In the genomic region with DNA sequence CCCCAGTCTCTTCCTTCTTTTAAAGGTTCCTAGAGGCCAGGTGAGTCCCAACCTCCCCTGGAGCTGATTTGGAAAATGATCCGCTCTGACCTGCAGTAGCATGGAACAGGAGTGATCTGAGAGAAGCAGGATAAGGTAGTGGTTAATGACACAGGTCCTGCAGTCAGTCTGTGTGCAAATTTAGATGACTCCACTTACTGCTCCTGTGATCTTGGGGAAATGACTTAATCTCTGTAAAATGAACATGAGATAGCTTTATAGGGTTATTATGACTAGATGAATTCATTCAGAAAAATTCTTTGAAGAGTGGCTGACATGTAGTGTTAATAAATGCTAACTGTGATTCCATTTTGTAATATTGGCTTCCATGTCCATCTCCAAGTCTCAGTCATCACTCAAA, we compare ENCODE assay signal across 17 cellular contexts.
"Had no signal": no experiment of that assay in that cellular context is flagged by ENCODE, and none has a peak within 500 bp of the region (broad histone marks: within the 10 kb centered on the region; RNA-seq: fewer than 3 reads in every experiment).

No MANE protein-coding gene starts in this region.

- H3K36me3 ChIP-seq: ascending aorta, colonic mucosa, heart right ventricle, prostate gland, transverse colon had no signal

- H3K4me1 Mint-ChIP-seq: stimulated activated memory B cell treated with anti-CD40 and anti-IgM and Interleukin-4, amounts not matched to agents 10 μg/mL and 1 μg/mL and 100 μg/mL, for 72 hours had no signal

- ATAC-seq: activated CD4-positive, alpha-beta T cell treated with anti-CD3 and anti-CD28 coated beads for 36 hours; stimulated activated memory B cell treated with anti-CD40 and anti-IgM and Interleukin-4, amounts not matched to agents 10 μg/mL and 1 μg/mL and 100 μg/mL, for 72 hours; T-cell had no signal

- H3K27ac ChIP-seq: ascending aorta, colonic mucosa, prostate gland, transverse colon, VCaP had no signal

- H3K36me3 Mint-ChIP-seq: stimulated activated memory B cell treated with anti-CD40 and anti-IgM and Interleukin-4, amounts not matched to agents 10 μg/mL and 1 μg/mL and 100 μg/mL, for 72 hours; T-cell had no signal

- H3K9me3 Mint-ChIP-seq: activated CD8-positive, alpha-beta T cell treated with anti-CD3 and anti-CD28 coated beads for 36 hours; T-cell had no signal

- H3K4me3 ChIP-seq: colonic mucosa, prostate gland had no signal

- FAIRE-seq: frontal cortex, kidney had no signal

- H3K27me3 ChIP-seq: ascending aorta had no signal

- H3K27ac Mint-ChIP-seq: activated CD4-positive, alpha-beta T cell treated with anti-CD3 and anti-CD28 coated beads for 36 hours; activated CD8-positive, alpha-beta T cell treated with anti-CD3 and anti-CD28 coated beads for 36 hours; stimulated activated memory B cell treated with anti-CD40 and anti-IgM and Interleukin-4, amounts not matched to agents 10 μg/mL and 1 μg/mL and 100 μg/mL, for 72 hours; T-cell had no signal

- H3K9me3 ChIP-seq: ascending aorta, colonic mucosa, heart right ventricle, prostate gland, transverse colon had no signal

- H3K4me3 Mint-ChIP-seq: activated CD4-positive, alpha-beta T cell treated with anti-CD3 and anti-CD28 coated beads for 36 hours; activated CD8-positive, alpha-beta T cell treated with anti-CD3 and anti-CD28 coated beads for 36 hours; stimulated activated memory B cell treated with anti-CD40 and anti-IgM and Interleukin-4, amounts not matched to agents 10 μg/mL and 1 μg/mL and 100 μg/mL, for 72 hours had no signal

- DNase-seq: activated CD4-positive, alpha-beta T cell treated with anti-CD3 and anti-CD28 coated beads for 36 hours; activated CD8-positive, alpha-beta memory T cell treated with anti-CD3 and anti-CD28 coated beads, Interleukin-2, amount 50 U/mL, for 48 hours; activated CD8-positive, alpha-beta T cell treated with anti-CD3 and anti-CD28 coated beads for 36 hours; activated naive CD4-positive, alpha-beta T cell; caudate nucleus; colonic mucosa; heart right ventricle; kidney; stimulated activated CD4-positive, alpha-beta T cell treated with anti-CD3 and anti-CD28 coated beads, Interleukin-1b, Interleukin-23, amount 100 ng/mL, for 48 hours; T-cell; T1000; transverse colon had no signal
